Comparison of ENCODE assay signal across 8 cellular contexts in genomic region chr7:137656227-137656849, GRCh38.
DNase-seq lines count a peak whose midpoint lies in the region; ATAC-seq lines count a peak whose summit lies in the region.

No MANE protein-coding gene starts in this region.

- H3K9ac ChIP-seq in BLaER1, result no peak overlapping the region

- no peaks in the 10 kb centered on the region for H3K27me3 ChIP-seq in BLaER1
- H3K27me3 ChIP-seq in effector memory CD4-positive, alpha-beta T cell (replicated peaks; ENCODE audit: control insufficient read depth, insufficient read depth, low read length, poor library complexity, severe bottlenecking), result no peaks in the 10 kb centered on the region

- ATAC-seq in HG03457 (IDR thresholded peaks at IDR 0.05; ENCODE audit: unreplicated experiment), result peak; percentile 62

- H4K20me1 ChIP-seq in BLaER1, result no peaks in the 10 kb centered on the region

- DNase-seq in GM19238 (ENCODE audit: insufficient read length, low spot score) (peak; percentile 32), NCI-H526 treated with DMSO at 0.1 percent for 48 hours (lab: John Stamatoyannopoulos, UW) (peak; percentile 83), medulla oblongata (ENCODE audit: extremely low spot score) (peak; percentile 91)
- peak; percentile 30 to 38 for DNase-seq in activated CD4-positive, alpha-beta T cell treated with anti-CD3 and anti-CD28 coated beads, Interleukin-2, amount 50 U/mL, for 4 hours
- DNase-seq in effector memory CD4-positive, alpha-beta T cell, result peak in 2 of 3 donors; percentile 2 to 15
- peak; percentile 47 for DNase-seq in stimulated activated CD8-positive, alpha-beta memory T cell treated with anti-CD3 and anti-CD28 coated beads, Interleukin-4, amount 100 ng/mL, for 24 hours (ENCODE audit: low read depth)

- no peak overlapping the region for H3K27ac ChIP-seq in BLaER1
- no peak overlapping the region for H3K27ac ChIP-seq in effector memory CD4-positive, alpha-beta T cell (ENCODE audit: insufficient read depth, low read length, poor library complexity, severe bottlenecking)

- H3K4me2 ChIP-seq in BLaER1, result peak overlapping the region; percentile 33; the same call in 1 of the 2 replicates

- no peak overlapping the region for H3K4me3 ChIP-seq in BLaER1
- no peak overlapping the region for H3K4me3 ChIP-seq in effector memory CD4-positive, alpha-beta T cell (ENCODE audit: insufficient read depth, low read depth, low read length, poor library complexity, severe bottlenecking)

- no peaks in the 10 kb centered on the region for H3K36me3 ChIP-seq in BLaER1
- no peaks in the 10 kb centered on the region for H3K36me3 ChIP-seq in effector memory CD4-positive, alpha-beta T cell (ENCODE audit: control insufficient read depth, insufficient read depth, low read length)

- H3K9me3 ChIP-seq in BLaER1, result no peaks in the 10 kb centered on the region
- no peaks in the 10 kb centered on the region for H3K9me3 ChIP-seq in effector memory CD4-positive, alpha-beta T cell (ENCODE audit: control insufficient read depth, low read length)

- peaks cover 19% of the 10 kb centered on the region for H3K4me1 ChIP-seq in BLaER1
- H3K4me1 ChIP-seq in effector memory CD4-positive, alpha-beta T cell (ENCODE audit: control insufficient read depth, insufficient read depth, low read length, poor library complexity, severe bottlenecking), result no peaks in the 10 kb centered on the region

Comparison
In these comparisons a context has a peak if more than half of its experiments do, and no peak if none do; other contexts are left out.
1. DNase-seq: peak in every context shown above with its lines; median percentile 91 in medulla oblongata; 83 in NCI-H526 treated with DMSO at 0.1 percent for 48 hours; 47 in stimulated activated CD8-positive, alpha-beta memory T cell treated with anti-CD3 and anti-CD28 coated beads, Interleukin-4, amount 100 ng/mL, for 24 hours; 34 in activated CD4-positive, alpha-beta T cell treated with anti-CD3 and anti-CD28 coated beads, Interleukin-2, amount 50 U/mL, for 4 hours; 32 in GM19238; 8 in effector memory CD4-positive, alpha-beta T cell.